9 cellular contexts compared by ENCODE assay signal in genomic region chr19:45528149-45528743, GRCh38. TPM values are rescaled to one million over a fixed set of nuclear protein-coding genes. Genes with fewer than 3 reads are reported as not detected.
DNase-seq lines count a peak whose midpoint lies in the region; ATAC-seq, FAIRE-seq and TF ChIP-seq lines count a peak whose summit lies in the region.
"Had no signal": no experiment of that assay in that cellular context is flagged by ENCODE, and none has a peak within 500 bp of the region (broad histone marks: within the 10 kb centered on the region; RNA-seq: fewer than 3 reads in every experiment).

No MANE protein-coding gene starts in this region.

- H3K4me3 ChIP-seq in H7 (ENCODE audit: insufficient read depth, low read depth, low read length) (peak overlapping the region; percentile 61), RWPE2 (ENCODE audit: severe bottlenecking) (peak overlapping the region; percentile 34)

- H3K27me3 ChIP-seq in H7 (ENCODE audit: control insufficient read depth, insufficient read depth, low read length) (peaks cover 10% of the 10 kb centered on the region), RWPE2 (ENCODE audit: insufficient read depth, poor library complexity, severe bottlenecking) (no peaks in the 10 kb centered on the region), foreskin keratinocyte (no peaks in the 10 kb centered on the region)

- peaks cover 18% of the 10 kb centered on the region for H3K36me3 ChIP-seq in H7 (replicated peaks; ENCODE audit: control insufficient read depth, insufficient read depth, low read length)
- H3K36me3 ChIP-seq in RWPE2 (ENCODE audit: low read depth): peaks cover 35% of the 10 kb centered on the region

- peak; percentile 70 for DNase-seq in H7
- peak; percentile 95 for DNase-seq in RWPE2 (ENCODE audit: low spot score)
- peak; percentile 85 to 94 for DNase-seq in foreskin keratinocyte
- peak; percentile 43 for DNase-seq in renal cortical epithelial cell (ENCODE audit: low read depth)
- no peak for DNase-seq in NCI-H1694 treated with DMSO at 0.1 percent for 48 hours (lab: John Stamatoyannopoulos, UW)
- no peak for DNase-seq in GM19239 (ENCODE audit: insufficient read length, low spot score)
- no peak for DNase-seq in stimulated activated CD4-positive, alpha-beta T cell treated with anti-CD3 and anti-CD28 coated beads, Interleukin-4, amount 100 ng/mL, for 24 hours
- DNase-seq: activated effector memory CD4-positive, alpha-beta T cell treated with Interleukin-2 at 50 U/mL for 16 hours had no signal

- H3K4me1 ChIP-seq in RWPE2 (ENCODE audit: insufficient read depth, poor library complexity, severe bottlenecking): peaks cover 4% of the 10 kb centered on the region
- peaks cover 6% of the 10 kb centered on the region for H3K4me1 ChIP-seq in foreskin keratinocyte

- no peak for FAIRE-seq in GM19239 (lab: Jason Lieb, UNC)

- ATAC-seq in RWPE2 (ENCODE audit: low read depth) (peak; percentile 67), foreskin keratinocyte (peak; percentile 75), GM21381 (IDR thresholded peaks at IDR 0.05; ENCODE audit: unreplicated experiment) (no peak)

- TF ChIP-seq CTCF in RWPE2 (IDR thresholded peaks at IDR 0.05; ENCODE audit: poor library complexity, severe bottlenecking) (no peak), foreskin keratinocyte (conservative IDR thresholded peaks at IDR 0.05) (peak; percentile 21)

- H3K9me3 ChIP-seq in RWPE2 (ENCODE audit: severe bottlenecking): no peaks in the 10 kb centered on the region

- H3K27ac ChIP-seq in RWPE2 (ENCODE audit: poor library complexity, severe bottlenecking) (peak overlapping the region; percentile 85), foreskin keratinocyte (peak overlapping the region; percentile 58)

RNA-seq across cellular contexts. Expression of gene VASP, which starts 21.0 kb away (rescaled TPM):
- 103 and 130 TPM in 2 replicates for total RNA-seq in H7 (2014; rRNA removed; shearing (Covaris generic))
- 168 and 176 TPM in 2 replicates for total RNA-seq in foreskin keratinocyte
- polyA plus RNA-seq in foreskin keratinocyte: 157 and 161 TPM in 2 replicates
- total RNA-seq in renal cortical epithelial cell: 66.0 and 224 TPM in 2 replicates

RNA-seq across cellular contexts. Expression of gene PPM1N, which starts 30.0 kb away (rescaled TPM):
- 4.0 and 9.2 TPM in 2 replicates for total RNA-seq in H7 (2014; rRNA removed; shearing (Covaris generic))
- 2.0 and 2.1 TPM in 2 replicates for total RNA-seq in foreskin keratinocyte
- 3.4 and 3.7 TPM in 2 replicates for polyA plus RNA-seq in foreskin keratinocyte
- 0.75 and 1.0 TPM in 2 replicates for total RNA-seq in renal cortical epithelial cell

RNA-seq across cellular contexts. Expression of gene RTN2, which starts 31.4 kb away (rescaled TPM):
- total RNA-seq in H7 (2014; rRNA removed; shearing (Covaris generic)): 16.3 and 17.5 TPM in 2 replicates
- 11.7 and 12.0 TPM in 2 replicates for total RNA-seq in foreskin keratinocyte
- polyA plus RNA-seq in foreskin keratinocyte: 16.6 and 17.7 TPM in 2 replicates
- 5.8 and 20.0 TPM in 2 replicates for total RNA-seq in renal cortical epithelial cell

RNA-seq across cellular contexts. Expression of gene OPA3, which starts 56.4 kb away (rescaled TPM):
- total RNA-seq in H7 (2014; rRNA removed; shearing (Covaris generic)): 12.6 and 14.2 TPM in 2 replicates
- total RNA-seq in foreskin keratinocyte (9.4 and 11.4 TPM in 2 replicates), renal cortical epithelial cell (8.7 and 14.5 TPM in 2 replicates)
- 7.0 and 7.8 TPM in 2 replicates for polyA plus RNA-seq in foreskin keratinocyte

Comparison
In these comparisons a context has a peak if more than half of its experiments do, and no peak if none do; other contexts are left out.
1. DNase-seq: peak in H7 (single experiment), RWPE2 (single experiment), foreskin keratinocyte (2 of 2) and renal cortical epithelial cell (single experiment); none in NCI-H1694 treated with DMSO at 0.1 percent for 48 hours (single experiment), GM19239 (single experiment) and stimulated activated CD4-positive, alpha-beta T cell treated with anti-CD3 and anti-CD28 coated beads, Interleukin-4, amount 100 ng/mL, for 24 hours (single experiment).